Comparison of ENCODE assay signal across 8 cellular contexts in the genomic region with DNA sequence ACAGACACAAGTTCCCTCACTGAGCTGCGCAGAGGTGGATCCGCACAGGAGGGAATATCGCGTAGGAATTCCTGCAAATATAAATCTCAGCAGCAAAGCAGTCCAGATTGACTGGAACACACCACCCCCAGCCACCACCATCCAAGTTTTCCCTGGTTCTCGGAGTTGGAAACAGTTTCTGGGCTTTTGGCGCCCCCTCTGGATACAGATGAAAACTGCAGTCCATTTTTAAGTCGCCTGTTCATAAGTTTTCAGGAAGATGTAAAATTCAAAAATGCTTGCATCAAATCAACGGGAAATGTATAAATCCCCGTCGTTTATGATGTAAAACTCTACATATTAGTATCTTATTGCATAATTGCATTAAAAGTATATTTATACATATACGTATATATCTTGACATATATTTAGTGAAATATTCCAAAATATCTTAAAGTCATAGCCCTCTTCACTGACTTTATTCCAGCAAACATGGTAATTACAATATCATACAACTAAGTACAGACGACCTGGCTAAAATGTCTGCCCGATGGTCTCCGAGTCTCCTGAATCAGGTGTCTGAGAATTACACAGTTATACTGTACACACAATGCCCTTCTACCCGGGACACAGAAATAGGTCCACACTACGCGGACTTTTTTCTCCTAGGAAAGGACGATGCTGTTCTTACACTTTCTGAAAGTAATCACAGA. TPM values are rescaled to one million over a fixed set of nuclear protein-coding genes. Genes with fewer than 3 reads are reported as not detected.
DNase-seq lines count a peak whose midpoint lies in the region; ATAC-seq, FAIRE-seq and TF ChIP-seq lines count a peak whose summit lies in the region.

No MANE protein-coding gene starts in this region.

- intact Hi-C loops in K562 (cut with micrococcal nuclease) = no loop called here

- WGBS in K562 (ENCODE audit: insufficient coverage, low coverage, missing lambda C conversion rate) = 15% methylated on average over 18 of the region's 18 CpGs

- H3K4me3 ChIP-seq in K562 = no peak overlapping the region
- H3K4me3 ChIP-seq in skeletal muscle cell (ENCODE audit: low read depth, low read length) = peak overlapping the region; percentile 48

- TF ChIP-seq RAD21 in K562 (CRISPR knock-in tag; conservative IDR thresholded peaks at IDR 0.05 in 1 of 2, IDR thresholded peaks at IDR 0.05 in 1 of 2) = peak; percentile 36 to 66; a peak in 2 of 4 replicates

- ATAC-seq in K562 = no peak
- no peak for ATAC-seq in HG02870 (IDR thresholded peaks at IDR 0.05; ENCODE audit: unreplicated experiment)
- ATAC-seq in HG02763 (IDR thresholded peaks at IDR 0.05; ENCODE audit: unreplicated experiment) = no peak

- BruUV-seq in K562 (replicated peaks; lab: Mats Ljungman, UMichigan) = no TSS peak

- TF ChIP-seq CTCF in K562 (IDR thresholded peaks at IDR 0.05 in 2 of 3, conservative IDR thresholded peaks at IDR 0.05 in 1 of 3; ENCODE audit: insufficient read depth in 2 of 3, low read depth in 1 of 3, low read length in 3 of 3) = peak; percentile 53 to 78 (median 70)

- no peak overlapping the region for H3K27ac ChIP-seq in K562 (ENCODE audit: extremely low read depth, low read depth, low read length)

- TF ChIP-seq POLR2A in K562 (conservative IDR thresholded peaks at IDR 0.05) = no peak

- H3K4me2 ChIP-seq in K562 (ENCODE audit: insufficient read depth, low read length) = no peak overlapping the region

- CTCF ChIA-PET in K562 (lab: Yijun Ruan, JAX; ENCODE audit: low intra/inter-chr PET ratio) = interaction anchor here (0.6 to 1.5 kb wide), 3 partner anchors 90 to 1482 kb away, joined by 3 to 8 read pairs (median 3); no protein-coding TSS in a partner anchor

- peaks cover 0 to 5% of the 10 kb centered on the region in 2 experiments; a peak in 1 of 5 replicates for H3K4me1 ChIP-seq in K562 (replicated peaks in 1 of 2; ENCODE audit: control insufficient read depth in 2 of 2, insufficient read depth in 2 of 2, low read length in 2 of 2)

- H3K9me3 ChIP-seq in K562 (replicated peaks; ENCODE audit: control insufficient read depth, insufficient read depth, low read depth, low read length) = no peaks in the 10 kb centered on the region

- H3K9ac ChIP-seq in K562 (ENCODE audit: insufficient read depth in 1 of 2, low read depth in 2 of 2, low read length in 2 of 2) = no peak overlapping the region

- H3K9me1 ChIP-seq in K562 (ENCODE audit: control insufficient read depth, insufficient read depth, low read length) = no peaks in the 10 kb centered on the region

- H3K27me3 ChIP-seq in K562 (ENCODE audit: control insufficient read depth in 2 of 2, insufficient read depth in 2 of 2, low read length in 2 of 2) = peaks cover 0 to 18% of the 10 kb centered on the region in 2 experiments; a peak in 2 of 5 replicates

- no peaks in the 10 kb centered on the region for H3K36me3 ChIP-seq in K562 (ENCODE audit: control insufficient read depth, insufficient read depth, low read length)

- no peaks in the 10 kb centered on the region for H4K20me1 ChIP-seq in K562 (replicated peaks; ENCODE audit: control insufficient read depth, insufficient read depth, low read length)

- in situ Hi-C loops in K562 (cut with MboI) = no loop called here

- no peaks in the 10 kb centered on the region for H3K79me2 ChIP-seq in K562 (ENCODE audit: control insufficient read depth, insufficient read depth, low read length)

- peak; percentile 72 for FAIRE-seq in GM19239 (lab: Jason Lieb, UNC)
- peak; percentile 70 for FAIRE-seq in K562 (lab: Jason Lieb, UNC)

- H2AFZ ChIP-seq in K562 (ENCODE audit: low read depth, low read length) = no peak overlapping the region

- DNase-seq in CD1c-positive myeloid dendritic cell (ENCODE audit: extremely low spot score) (peak; percentile 46), GM19239 (ENCODE audit: insufficient read length, low spot score) (no peak), NCI-H460 (ENCODE audit: extremely low read depth, low read depth) (peak; percentile 74), K562 (ENCODE audit: extremely low read depth in 1 of 4, low spot score in 3 of 4) (peak; percentile 39 to 50 (median 46)), hypothalamus (lab: John Stamatoyannopoulos, UW) (peak in 43 of 51 donors; percentile 21 to 90 (median 64)), skeletal muscle cell (ENCODE audit: low read depth) (no peak)

- POLR2A ChIA-PET in K562 (lab: Yijun Ruan, JAX) = interaction anchor here (0.7 kb wide), 1 partner anchor 9 kb away, joined by 3 read pairs; no protein-coding TSS in a partner anchor

- TF ChIP-seq EP300 in K562 (IDR thresholded peaks at IDR 0.05; ENCODE audit: low read length) = no peak

TF ChIP-seq in K562, 482 proteins besides CTCF, POLR2A, EP300 and RAD21:
- TF ChIP-seq PHF21A (IDR thresholded peaks at IDR 0.05; ENCODE audit: borderline replicate concordance, low read depth) = 0 out of 2 replicates have a peak, but pooled peaks have one; percentile 18
- 0 out of 2 replicates have a peak, but pooled peaks have one; percentile 26 for TF ChIP-seq SMC3 (conservative IDR thresholded peaks at IDR 0.05; ENCODE audit: insufficient read depth, low read depth, low read length)
- no peak for TF ChIP-seq CBX3 (IDR thresholded peaks at IDR 0.05; ENCODE audit: borderline replicate concordance in 1 of 2, low read length in 2 of 2)

RNA-seq across cellular contexts. Expression of a gene that starts 2.1 kb away (rescaled TPM):
- 43.8 and 46.4 TPM in 2 replicates for total RNA-seq in NCI-H460 (2014; rRNA removed; shearing (Covaris generic))
- 6.4 and 11.4 TPM in 2 replicates for polyA plus RNA-seq in NCI-H460 (2014; cell fraction: nucleus; rRNA removed)
- not detected in 2 replicates for total RNA-seq in K562 (2011; cell fraction: chromatin; rRNA removed; ENCODE audit: low replicate concordance)
- total RNA-seq in K562 (2011; cell fraction: nucleolus; rRNA removed) = not detected in 2 replicates
- total RNA-seq in K562 (2011; cell fraction: nucleoplasm; rRNA removed) = not detected in 2 replicates
- total RNA-seq in K562 (2014; rRNA removed) = not detected in 2 replicates
- total RNA-seq in K562 (2014; rRNA removed; fragmentation: Illumina TruSeq; extraction: Trizol) = not detected in 2 replicates
- total RNA-seq in K562 (2015; rRNA removed; fragmentation: Illumina TruSeq; extraction: Trizol) = not detected in 2 replicates
- 0.04 and 0.18 TPM in 2 replicates for total RNA-seq in K562 (2021)
- not detected in 2 replicates for polyA plus RNA-seq in K562 (2011; rRNA removed)
- polyA plus RNA-seq in K562 (2011; cell fraction: cytosol; rRNA removed) = not detected in 2 replicates
- not detected in 2 replicates for polyA plus RNA-seq in K562 (2011; cell fraction: nucleus; rRNA removed)
- not detected in 2 replicates for polyA plus RNA-seq in K562 (2012)
- not detected in 2 replicates for polyA plus RNA-seq in K562 (2014; fragmentation: Illumina TruSeq; extraction: Trizol)
- polyA plus RNA-seq in K562 (2014; fragmentation: Nextera tagmentation; extraction: Ambion mirVana) = not detected
- not detected in 2 replicates for polyA plus RNA-seq in K562 (2014; rRNA removed)
- not detected in 2 replicates for polyA minus RNA-seq in K562 (2011; rRNA and poly(A)+ RNA removed)
- 0.27 TPM in 1 of 2 replicates, not detected in the other for polyA minus RNA-seq in K562 (2011; cell fraction: cytosol; rRNA and poly(A)+ RNA removed)
- polyA minus RNA-seq in K562 (2011; cell fraction: nucleus; rRNA and poly(A)+ RNA removed) = not detected in 2 replicates

Comparison
In these comparisons a context has a peak if more than half of its experiments do, and no peak if none do; other contexts are left out.
1. DNase-seq: peak in CD1c-positive myeloid dendritic cell (single experiment), NCI-H460 (single experiment), K562 (4 of 4) and hypothalamus (43 of 51); none in GM19239 (single experiment) and skeletal muscle cell (single experiment).
2. RNA of a gene that starts 2.1 kb away (total RNA-seq): 43.8 to 46.4 TPM in NCI-H460; 0.04 to 0.18 TPM in K562; every median in the first group is over 10 times any median in the second.